ENCODE assay signal across 8 cellular contexts in the genomic region with DNA sequence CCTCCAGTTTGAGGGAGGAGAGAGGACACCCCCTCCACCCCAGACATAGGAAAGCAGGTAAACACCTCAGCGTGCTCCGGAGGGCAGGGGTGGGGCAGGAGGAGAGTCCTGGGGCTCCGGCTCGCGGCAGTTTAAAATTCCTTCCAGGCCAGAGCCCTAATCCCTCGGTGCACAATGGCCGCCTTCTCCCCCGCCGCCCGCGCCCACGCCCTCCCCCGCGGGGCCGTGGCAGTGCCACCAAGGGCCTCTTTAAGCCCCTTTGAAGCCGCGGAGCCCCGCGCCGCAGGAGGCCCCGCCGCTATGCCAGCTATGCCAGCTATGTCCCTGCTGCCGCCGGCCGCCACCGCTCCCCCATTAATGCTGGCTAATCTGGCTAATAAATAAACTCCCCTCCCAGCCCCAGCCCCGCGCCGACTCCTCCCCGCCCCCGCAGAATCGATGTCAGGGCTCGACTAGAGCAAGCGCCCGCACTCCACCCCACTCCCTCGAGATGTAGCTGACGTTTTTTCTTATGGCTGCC.
DNase-seq lines count a peak whose midpoint lies in the region; ATAC-seq and TF ChIP-seq lines count a peak whose summit lies in the region.

No MANE protein-coding gene starts in this region.

- peaks cover 10% of the 10 kb centered on the region for H3K4me1 Mint-ChIP-seq in T-helper 2 cell treated with Interferon-gamma antibody and Interleukin-4, amounts not matched to agents 5 μg/mL and 100 μg/mL, for 36 hours (ENCODE audit: low read depth)

- H3K27ac ChIP-seq in WERI-Rb-1 = peak overlapping the region; percentile 42
- H3K27ac ChIP-seq in gastroesophageal sphincter = peak overlapping the region in 2 of 4 donors; percentile 60 to 65
- peak overlapping the region; percentile 43 to 93 (median 72) for H3K27ac ChIP-seq in gastrocnemius medialis

- no peak overlapping the region for H3K27ac Mint-ChIP-seq in T-helper 2 cell treated with Interferon-gamma antibody and Interleukin-4, amounts not matched to agents 5 μg/mL and 100 μg/mL, for 36 hours

- TF ChIP-seq EP300 in gastroesophageal sphincter (IDR thresholded peaks at IDR 0.05) = no peak

- peak overlapping the region; percentile 52 for H3K4me3 ChIP-seq in WERI-Rb-1 (ENCODE audit: low read depth, low read length)
- peak overlapping the region; percentile 19 to 49 for H3K4me3 ChIP-seq in gastroesophageal sphincter
- peak overlapping the region; percentile 36 to 49 (median 44) for H3K4me3 ChIP-seq in gastrocnemius medialis

- H3K4me3 Mint-ChIP-seq in T-helper 2 cell treated with Interferon-gamma antibody and Interleukin-4, amounts not matched to agents 5 μg/mL and 100 μg/mL, for 36 hours = peak overlapping the region; percentile 83

- H3K9me3 Mint-ChIP-seq in T-helper 2 cell treated with Interferon-gamma antibody and Interleukin-4, amounts not matched to agents 5 μg/mL and 100 μg/mL, for 36 hours = no peaks in the 10 kb centered on the region

- intact Hi-C loops in gastrocnemius medialis (cut with DNase I; ENCODE audit: low total_unique reads) = loop anchor here (1.0 to 5.0 kb wide), 2 partner anchors 8 to 330 kb away; no protein-coding TSS in a partner anchor

- H3K36me3 Mint-ChIP-seq in T-helper 2 cell treated with Interferon-gamma antibody and Interleukin-4, amounts not matched to agents 5 μg/mL and 100 μg/mL, for 36 hours (ENCODE audit: low read depth) = no peaks in the 10 kb centered on the region

- TF ChIP-seq POLR2A in gastroesophageal sphincter (IDR thresholded peaks at IDR 0.05) (no peak), gastrocnemius medialis (IDR thresholded peaks at IDR 0.05) (no peak)

- H3K9me3 ChIP-seq in WERI-Rb-1 (ENCODE audit: severe bottlenecking) (no peaks in the 10 kb centered on the region), gastroesophageal sphincter (no peaks in the 10 kb centered on the region), gastrocnemius medialis (no peaks in the 10 kb centered on the region)

- DNase-seq in T-helper 2 cell treated with Interferon-gamma antibody and Interleukin-4, amounts not matched to agents 5 μg/mL and 100 μg/mL, for 36 hours (ENCODE audit: low spot score) = no peak
- DNase-seq in T-helper 2 cell = no peak
- DNase-seq in WERI-Rb-1 = peak; percentile 82
- no peak for DNase-seq in gastrocnemius medialis
- no peak for DNase-seq in NCI-H226

- H3K36me3 ChIP-seq in WERI-Rb-1 (no peaks in the 10 kb centered on the region), gastroesophageal sphincter (no peaks in the 10 kb centered on the region), gastrocnemius medialis (no peaks in the 10 kb centered on the region)

- WGBS in gastroesophageal sphincter (ENCODE audit: low coverage in 1 of 2), 2 donors = 0% methylated on average over 1 to 3 of the region's 37 CpGs

- H3K27me3 Mint-ChIP-seq in T-helper 2 cell treated with Interferon-gamma antibody and Interleukin-4, amounts not matched to agents 5 μg/mL and 100 μg/mL, for 36 hours (ENCODE audit: low read depth) = peaks cover 14% of the 10 kb centered on the region

- H3K4me1 ChIP-seq in gastroesophageal sphincter (peaks cover 0 to 51% (median 12%) of the 10 kb centered on the region in 3 donors), gastrocnemius medialis (peaks cover 30 to 45% of the 10 kb centered on the region in 2 donors)

- TF ChIP-seq CTCF in WERI-Rb-1 (IDR thresholded peaks at IDR 0.05; ENCODE audit: low read depth, low read length) = no peak
- TF ChIP-seq CTCF in gastroesophageal sphincter (IDR thresholded peaks at IDR 0.05) = no peak
- no peak for TF ChIP-seq CTCF in gastrocnemius medialis (IDR thresholded peaks at IDR 0.05 in 4 of 5, conservative IDR thresholded peaks at IDR 0.05 in 1 of 5)

- H3K27me3 ChIP-seq in WERI-Rb-1 (ENCODE audit: insufficient read depth, low read depth, severe bottlenecking) (no peaks in the 10 kb centered on the region), gastroesophageal sphincter (peaks cover 16% of the 10 kb centered on the region), gastrocnemius medialis (no peaks in the 10 kb centered on the region)

- in situ Hi-C loops in gastrocnemius medialis (cut with MboI; ENCODE audit: low sequenced_read_pairs in 4 of 4) = no loop called here

- ATAC-seq in gastroesophageal sphincter (no peak), gastrocnemius medialis (no peak), HG03460 (IDR thresholded peaks at IDR 0.05; ENCODE audit: unreplicated experiment) (no peak), HG02970 (IDR thresholded peaks at IDR 0.05; ENCODE audit: low FRiP score, unreplicated experiment) (no peak)
